Comparison of ENCODE assay signal across 8 cellular contexts in the genomic region with DNA sequence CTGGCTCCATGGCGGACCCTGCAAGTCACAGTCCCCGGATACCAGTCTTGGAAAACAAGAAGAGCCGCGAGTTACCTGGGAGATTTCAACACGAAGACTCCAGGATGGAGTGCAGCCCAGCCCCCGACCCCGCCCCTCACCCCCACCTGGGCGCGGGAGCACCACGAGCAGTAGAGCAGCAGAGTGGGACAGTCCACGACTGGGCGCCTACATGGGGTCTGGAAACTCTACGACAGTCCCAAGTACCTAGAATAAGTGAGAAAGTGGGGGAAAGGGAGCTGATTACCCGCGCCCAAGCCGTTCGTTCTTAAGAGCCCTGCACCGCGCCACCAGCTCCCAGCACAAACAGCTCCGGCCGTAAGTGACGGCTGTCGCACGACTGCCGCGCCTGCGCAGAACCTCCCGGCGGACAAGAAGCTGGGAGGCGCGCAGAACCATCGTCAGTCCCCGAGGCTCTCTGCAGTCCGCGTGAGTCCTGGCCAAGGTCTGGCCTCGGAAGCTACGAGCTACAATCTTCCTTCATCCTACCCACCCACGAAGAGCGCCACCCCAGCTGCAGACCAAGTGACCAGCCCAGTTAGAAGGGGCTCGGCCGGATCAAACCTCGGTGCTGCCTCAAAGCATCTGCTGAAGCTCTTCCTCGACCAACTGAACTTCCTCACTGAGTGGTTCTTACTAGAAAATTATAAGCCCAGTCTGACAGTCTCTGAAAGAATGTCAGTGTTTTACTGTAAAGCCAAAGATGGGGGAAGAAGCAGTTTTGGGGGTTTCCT. TPM values are rescaled to one million over a fixed set of nuclear protein-coding genes. Genes with fewer than 3 reads are reported as not detected.
DNase-seq lines count a peak whose midpoint lies in the region; ATAC-seq and TF ChIP-seq lines count a peak whose summit lies in the region.

A gene (minus strand): TSS at position 359 of the 773 bp plus-strand sequence. CDS start 349 bp downstream, at position 10.

- peaks cover 0 to 11% (median 3%) of the 10 kb centered on the region in 4 donors for H3K4me1 ChIP-seq in Peyer's patch
- H3K4me1 ChIP-seq in muscle layer of colon (ENCODE audit: insufficient read depth, low read length) = peaks cover 6% of the 10 kb centered on the region

- H3K36me3 ChIP-seq in KOPT-K1 (ENCODE audit: insufficient read depth, low read length) (peaks cover 9% of the 10 kb centered on the region; the same call in 1 of the 2 replicates), Peyer's patch (peaks cover 0 to 4% (median 0%) of the 10 kb centered on the region in 3 donors), muscle layer of colon (ENCODE audit: insufficient read depth, low read length) (peaks cover 5% of the 10 kb centered on the region)

- DNase-seq in DMS79 treated with DMSO at 0.1 percent for 48 hours (lab: John Stamatoyannopoulos, UW) = peak; percentile 93
- peak; percentile 88 to 96 (median 94) for DNase-seq in Peyer's patch
- DNase-seq in activated T-cell treated with anti-CD3 and anti-CD28 coated beads, Interleukin-2, amount 50 U/mL, for 4 hours = peak; percentile 81
- DNase-seq in stimulated activated CD8-positive, alpha-beta memory T cell treated with anti-CD3 and anti-CD28 coated beads, Interleukin-7, amount 100 ng/mL, for 1 hour (ENCODE audit: low read depth in 2 of 2) = peak; percentile 75 to 77

- no peaks in the 10 kb centered on the region for H3K27me3 Mint-ChIP-seq in activated T-cell treated with anti-CD3 and anti-CD28 coated beads, Interleukin-2, amount 50 U/mL, for 4 hours (ENCODE audit: low read depth)

- H3K9me3 ChIP-seq in KOPT-K1 (ENCODE audit: insufficient read depth, low read length, poor library complexity, severe bottlenecking) (no peaks in the 10 kb centered on the region), Peyer's patch (no peaks in the 10 kb centered on the region), muscle layer of colon (ENCODE audit: low read length) (no peaks in the 10 kb centered on the region)

- H3K9ac ChIP-seq in muscle layer of colon (ENCODE audit: low read length) = peak within 1 kb of the TSS; percentile 84

- H3K27me3 ChIP-seq in Peyer's patch (no peaks in the 10 kb centered on the region), muscle layer of colon (ENCODE audit: control insufficient read depth in 1 of 2, insufficient read depth in 2 of 2, low read length in 2 of 2) (no peaks in the 10 kb centered on the region)

- no peaks in the 10 kb centered on the region for H3K9me3 Mint-ChIP-seq in activated T-cell treated with anti-CD3 and anti-CD28 coated beads, Interleukin-2, amount 50 U/mL, for 4 hours

- TF ChIP-seq CTCF in Peyer's patch (IDR thresholded peaks at IDR 0.05) = no peak

- TF ChIP-seq POLR2A in Peyer's patch (IDR thresholded peaks at IDR 0.05) = peak; percentile 83 to 85

- H3K4me1 Mint-ChIP-seq in activated T-cell treated with anti-CD3 and anti-CD28 coated beads, Interleukin-2, amount 50 U/mL, for 4 hours (ENCODE audit: low read depth) = peaks cover 17% of the 10 kb centered on the region

- H3K27ac ChIP-seq in KOPT-K1 (ENCODE audit: low read depth, low read length, poor library complexity, severe bottlenecking) (peak within 1 kb of the TSS; percentile 75), Peyer's patch (peak within 1 kb of the TSS; percentile 71 to 86 (median 84)), muscle layer of colon (ENCODE audit: low read depth, low read length) (peak within 1 kb of the TSS; percentile 90)

- H3K36me3 Mint-ChIP-seq in activated T-cell treated with anti-CD3 and anti-CD28 coated beads, Interleukin-2, amount 50 U/mL, for 4 hours (ENCODE audit: insufficient read depth) = no peaks in the 10 kb centered on the region

- peak within 1 kb of the TSS; percentile 85 for H3K4me3 Mint-ChIP-seq in activated T-cell treated with anti-CD3 and anti-CD28 coated beads, Interleukin-2, amount 50 U/mL, for 4 hours

- ATAC-seq in GM21786 (IDR thresholded peaks at IDR 0.05; ENCODE audit: unreplicated experiment) = peak; percentile 92
- ATAC-seq in activated T-cell treated with anti-CD3 and anti-CD28 coated beads, Interleukin-2, amount 50 U/mL, for 4 hours = peak; percentile 91 to 98
- peak; percentile 97 for ATAC-seq in esophagus mucosa

- H3K4me3 ChIP-seq in Peyer's patch (peak within 1 kb of the TSS; percentile 55 to 94 (median 76)), muscle layer of colon (ENCODE audit: low read depth in 1 of 2, low read length in 2 of 2) (peak within 1 kb of the TSS; percentile 82 to 85)

RNA-seq across cellular contexts. Expression of the gene that starts here (rescaled TPM):
- total RNA-seq in Peyer's patch (10 to 100 TPM; 29.5 to 45.4 (median 36.3) TPM), esophagus mucosa (55.9 TPM)
- total RNA-seq in activated T-cell treated with anti-CD3 and anti-CD28 coated beads, Interleukin-2, amount 50 U/mL, for 4 hours = 10 to 100 TPM; 65.0 to 70.0 (median 66.1) TPM

Comparison
In these comparisons a context has a peak if more than half of its experiments do, and no peak if none do; other contexts are left out.
1. Peak in every context shown above with its lines: DNase-seq, ATAC-seq, H3K4me3 ChIP-seq and H3K27ac ChIP-seq.